In genomic region chr11:23991140-23991539, GRCh38 we compare ENCODE assay signal across 16 cellular contexts.
DNase-seq lines count a peak whose midpoint lies in the region; TF ChIP-seq lines count a peak whose summit lies in the region.
"Had no signal": no experiment of that assay in that cellular context is flagged by ENCODE, and none has a peak within 500 bp of the region (broad histone marks: within the 10 kb centered on the region; RNA-seq: fewer than 3 reads in every experiment).

No MANE protein-coding gene starts in this region.

- no peak overlapping the region for H3K4me3 ChIP-seq in hepatocyte
- H3K4me3 ChIP-seq: BLaER1, gastroesophageal sphincter, ovary had no signal

- H3K9me3 Mint-ChIP-seq in chondrocyte (ENCODE audit: low read depth) = peaks cover 10% of the 10 kb centered on the region
- H3K9me3 Mint-ChIP-seq in nephron = peaks cover 3% of the 10 kb centered on the region
- H3K9me3 Mint-ChIP-seq in T-helper 2 cell treated with Interferon-gamma antibody and Interleukin-4, amounts not matched to agents 5 μg/mL and 100 μg/mL, for 36 hours = peaks cover 31% of the 10 kb centered on the region

- no peak overlapping the region for H3K27ac ChIP-seq in hepatocyte
- H3K27ac ChIP-seq: BLaER1, gastroesophageal sphincter, ovary had no signal

- no peaks in the 10 kb centered on the region for H3K9me3 ChIP-seq in hepatocyte (ENCODE audit: low read depth)
- H3K9me3 ChIP-seq: BLaER1, gastroesophageal sphincter, ovary had no signal

- H3K36me3 ChIP-seq in hepatocyte (replicated peaks; ENCODE audit: insufficient read depth, low read depth) = no peaks in the 10 kb centered on the region
- H3K36me3 ChIP-seq: BLaER1, gastroesophageal sphincter, ovary had no signal

- H2AFZ ChIP-seq in hepatocyte = no peak overlapping the region

- no peaks in the 10 kb centered on the region for H4K20me1 ChIP-seq in hepatocyte (ENCODE audit: insufficient read depth, poor library complexity, severe bottlenecking)
- H4K20me1 ChIP-seq: BLaER1 had no signal

- H3K4me1 Mint-ChIP-seq in chondrocyte (ENCODE audit: low read depth) = peaks cover 37% of the 10 kb centered on the region
- peaks cover 14% of the 10 kb centered on the region for H3K4me1 Mint-ChIP-seq in nephron
- H3K4me1 Mint-ChIP-seq in T-helper 2 cell treated with Interferon-gamma antibody and Interleukin-4, amounts not matched to agents 5 μg/mL and 100 μg/mL, for 36 hours (ENCODE audit: low read depth) = no peaks in the 10 kb centered on the region

- H3K4me3 Mint-ChIP-seq in chondrocyte (ENCODE audit: unreplicated experiment) (no peak overlapping the region), nephron (no peak overlapping the region)
- H3K4me3 Mint-ChIP-seq in T-helper 2 cell treated with Interferon-gamma antibody and Interleukin-4, amounts not matched to agents 5 μg/mL and 100 μg/mL, for 36 hours = no peak overlapping the region

- no peak for TF ChIP-seq CTCF in chondrocyte (IDR thresholded peaks at IDR 0.05)
- no peak for TF ChIP-seq CTCF in nephron (IDR thresholded peaks at IDR 0.05; ENCODE audit: unreplicated experiment in 3 of 3)
- no peak for TF ChIP-seq CTCF in hepatocyte (IDR thresholded peaks at IDR 0.05; ENCODE audit: poor library complexity)

- H3K27ac Mint-ChIP-seq in chondrocyte (ENCODE audit: unreplicated experiment) (peak overlapping the region; percentile 82), nephron (peak overlapping the region in 2 of 3 experiments; percentile 20 to 58)
- no peak overlapping the region for H3K27ac Mint-ChIP-seq in T-helper 2 cell treated with Interferon-gamma antibody and Interleukin-4, amounts not matched to agents 5 μg/mL and 100 μg/mL, for 36 hours

- H3K27me3 Mint-ChIP-seq in chondrocyte (ENCODE audit: low read depth) = no peaks in the 10 kb centered on the region
- H3K27me3 Mint-ChIP-seq in nephron (ENCODE audit: low read depth) = no peaks in the 10 kb centered on the region
- H3K27me3 Mint-ChIP-seq in T-helper 2 cell treated with Interferon-gamma antibody and Interleukin-4, amounts not matched to agents 5 μg/mL and 100 μg/mL, for 36 hours (ENCODE audit: low read depth) = no peaks in the 10 kb centered on the region

- DNase-seq in AG20443 (ENCODE audit: low spot score) (peak; percentile 17), LHCN-M2 (ENCODE audit: low read depth) (peak; percentile 47), chondrocyte (ENCODE audit: low spot score) (no peak), activated gamma-delta T cell (lab: John Stamatoyannopoulos, UW) (no peak), hepatocyte (ENCODE audit: low spot score) (no peak)
- DNase-seq in activated CD4-positive, alpha-beta T cell treated with anti-CD3 and anti-CD28 coated beads for 4 hours = no peak
- DNase-seq in T-helper 2 cell treated with Interferon-gamma antibody and Interleukin-4, amounts not matched to agents 5 μg/mL and 100 μg/mL, for 36 hours (ENCODE audit: low spot score) = no peak
- DNase-seq: activated CD4-positive, alpha-beta T cell treated with anti-CD3 and anti-CD28 coated beads, Interleukin-2, amount 50 U/mL, for 4 hours; aorta; DMS79; NCI-H187 treated with DMSO at 0.1 percent for 48 hours; ovary; substantia nigra had no signal

- H3K36me3 Mint-ChIP-seq in chondrocyte (ENCODE audit: low read depth) (peaks cover 1% of the 10 kb centered on the region), nephron (ENCODE audit: low read depth) (no peaks in the 10 kb centered on the region)
- H3K36me3 Mint-ChIP-seq in T-helper 2 cell treated with Interferon-gamma antibody and Interleukin-4, amounts not matched to agents 5 μg/mL and 100 μg/mL, for 36 hours (ENCODE audit: low read depth) = no peaks in the 10 kb centered on the region

- WGBS in hepatocyte (ENCODE audit: low lambda C conversion rate, missing lambda C conversion rate) = 72% methylated on average over 2 of the region's 2 CpGs

- H3K79me2 ChIP-seq in hepatocyte = no peaks in the 10 kb centered on the region

- H3K9me2 ChIP-seq in hepatocyte (replicated peaks; ENCODE audit: insufficient read depth) = no peaks in the 10 kb centered on the region

- H3K27me3 ChIP-seq in hepatocyte = no peaks in the 10 kb centered on the region
- H3K27me3 ChIP-seq: BLaER1, gastroesophageal sphincter, ovary had no signal

- no peak overlapping the region for H3K4me2 ChIP-seq in hepatocyte
- H3K4me2 ChIP-seq: BLaER1 had no signal

- no peaks in the 10 kb centered on the region for H3K4me1 ChIP-seq in hepatocyte (ENCODE audit: insufficient read depth)
- H3K4me1 ChIP-seq: BLaER1, gastroesophageal sphincter had no signal

Comparison
In these comparisons a context has a peak if more than half of its experiments do, and no peak if none do; other contexts are left out.
1. DNase-seq: peak in AG20443 (single experiment) and LHCN-M2 (single experiment); none in chondrocyte (single experiment), activated gamma-delta T cell (single experiment), activated CD4-positive, alpha-beta T cell treated with anti-CD3 and anti-CD28 coated beads for 4 hours (0 of 2), hepatocyte (single experiment) and T-helper 2 cell treated with Interferon-gamma antibody and Interleukin-4, amounts not matched to agents 5 μg/mL and 100 μg/mL, for 36 hours (single experiment).